10 cellular contexts compared by ENCODE assay signal in the genomic region with DNA sequence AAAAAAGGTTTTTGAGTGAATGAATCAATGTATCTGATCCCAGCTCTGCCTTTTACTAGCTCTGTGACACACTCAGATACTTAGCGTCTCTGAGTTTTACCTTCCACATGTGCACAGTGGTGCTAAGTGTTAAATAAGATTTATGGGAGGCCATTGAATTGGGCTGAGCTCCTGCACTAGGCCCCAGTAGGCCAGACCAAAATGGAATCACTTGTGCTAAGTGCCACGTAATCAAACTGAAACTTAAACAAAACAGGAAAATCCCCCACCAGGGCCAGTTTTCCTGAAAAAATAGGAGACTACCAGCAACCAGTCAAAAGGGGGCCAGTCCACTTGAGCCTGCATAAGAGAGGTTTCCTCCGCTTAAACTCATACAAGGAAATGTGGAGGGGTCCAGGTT. TPM values are rescaled to one million over a fixed set of nuclear protein-coding genes. Genes with fewer than 3 reads are reported as not detected.
DNase-seq lines count a peak whose midpoint lies in the region; ATAC-seq and TF ChIP-seq lines count a peak whose summit lies in the region.
"Had no signal": no experiment of that assay in that cellular context is flagged by ENCODE, and none has a peak within 500 bp of the region (broad histone marks: within the 10 kb centered on the region; RNA-seq: fewer than 3 reads in every experiment).

No MANE protein-coding gene starts in this region.

- no peak for DNase-seq in colonic mucosa
- DNase-seq in naive thymus-derived CD8-positive, alpha-beta T cell, result no peak
- DNase-seq in ureter (ENCODE audit: low spot score), result no peak
- DNase-seq in A172 (ENCODE audit: low spot score), result no peak
- no peak for DNase-seq in GM13976 (ENCODE audit: low spot score)
- no peak for DNase-seq in superior temporal gyrus (ENCODE audit: extremely low spot score)
- DNase-seq: DMS79, SHP77 had no signal

- H3K27me3 Mint-ChIP-seq in IgD-negative memory B cell, result peaks cover 13% of the 10 kb centered on the region
- H3K27me3 Mint-ChIP-seq in naive thymus-derived CD8-positive, alpha-beta T cell, result peaks cover 4 to 10% (median 5%) of the 10 kb centered on the region in 5 donors

- peak overlapping the region in 1 of 2 donors; percentile 70 for H3K9ac ChIP-seq in colonic mucosa (ENCODE audit: low read depth in 2 of 2, low read length in 2 of 2)

- peaks cover 7 to 21% (median 14%) of the 10 kb centered on the region in 3 donors for H3K4me1 Mint-ChIP-seq in IgD-negative memory B cell
- peaks cover 14 to 28% (median 16%) of the 10 kb centered on the region in 4 donors for H3K4me1 Mint-ChIP-seq in naive thymus-derived CD8-positive, alpha-beta T cell

- no peak overlapping the region for H3K4me3 ChIP-seq in colonic mucosa

- no peaks in the 10 kb centered on the region for H3K9me3 Mint-ChIP-seq in IgD-negative memory B cell
- H3K9me3 Mint-ChIP-seq in naive thymus-derived CD8-positive, alpha-beta T cell, result no peaks in the 10 kb centered on the region

- H3K27me3 ChIP-seq in colonic mucosa, result no peaks in the 10 kb centered on the region

- intact Hi-C loops in colonic mucosa (cut with DNase I), result no loop called here

- H3K27ac ChIP-seq in 22Rv1 (peak overlapping the region; percentile 96), colonic mucosa (peak overlapping the region; percentile 60)

- ATAC-seq in naive thymus-derived CD8-positive, alpha-beta T cell, result no peak

- POLR2A ChIA-PET in naive thymus-derived CD8-positive, alpha-beta T cell (lab: Charles Lee), result interaction anchor here (0.6 to 3.4 kb wide), 3 partner anchors 8 to 356 kb away, joined by 4 to 30 read pairs (median 12); partner anchors contain the start of gene GJA3

- no peak for TF ChIP-seq CTCF in 22Rv1 (IDR thresholded peaks at IDR 0.05)
- TF ChIP-seq CTCF in colonic mucosa (IDR thresholded peaks at IDR 0.05), result no peak
- no peak for TF ChIP-seq CTCF in GM13976 (IDR thresholded peaks at IDR 0.05; ENCODE audit: borderline replicate concordance, control extremely low read depth, extremely low read depth, insufficient read depth, missing control alignments)

- no peaks in the 10 kb centered on the region for H3K4me1 ChIP-seq in colonic mucosa

- H3K27ac Mint-ChIP-seq in IgD-negative memory B cell, result peak overlapping the region in 2 of 3 donors; percentile 5 to 62
- H3K27ac Mint-ChIP-seq in naive thymus-derived CD8-positive, alpha-beta T cell, result peak overlapping the region; percentile 67 to 97 (median 88)

- no peaks in the 10 kb centered on the region for H3K36me3 Mint-ChIP-seq in IgD-negative memory B cell
- H3K36me3 Mint-ChIP-seq in naive thymus-derived CD8-positive, alpha-beta T cell, result no peaks in the 10 kb centered on the region

- no peaks in the 10 kb centered on the region for H3K36me3 ChIP-seq in colonic mucosa

- in situ Hi-C loops in GM13976 (cut with MboI; ENCODE audit: low sequenced_read_pairs, unreplicated experiment), result no loop called here

- H3K4me3 Mint-ChIP-seq in IgD-negative memory B cell, result peak overlapping the region; percentile 85 to 97 (median 92)
- H3K4me3 Mint-ChIP-seq in naive thymus-derived CD8-positive, alpha-beta T cell, result peak overlapping the region; percentile 81 to 94 (median 90)

- H3K9me3 ChIP-seq in colonic mucosa, result no peaks in the 10 kb centered on the region

RNA-seq across cellular contexts. Expression of gene GJA3, which starts 40.9 kb away (rescaled TPM):
- 0.33 TPM for polyA plus RNA-seq in IgD-negative memory B cell
- total RNA-seq in colonic mucosa (under 1 TPM in 1 of 2 donors, not detected in 1; 0.05 TPM), ureter (0.13 TPM)
- total RNA-seq in naive thymus-derived CD8-positive, alpha-beta T cell, result 1 to 10 TPM; 1.6 to 1.7 TPM
- under 1 TPM; 0.19 to 0.54 (median 0.47) TPM for polyA plus RNA-seq in naive thymus-derived CD8-positive, alpha-beta T cell
- 0.52 and 1.6 TPM in 2 replicates for total RNA-seq in A172 (2014; rRNA removed; shearing (Covaris generic))
